Comparison of ENCODE assay signal across 20 cellular contexts in the genomic region with DNA sequence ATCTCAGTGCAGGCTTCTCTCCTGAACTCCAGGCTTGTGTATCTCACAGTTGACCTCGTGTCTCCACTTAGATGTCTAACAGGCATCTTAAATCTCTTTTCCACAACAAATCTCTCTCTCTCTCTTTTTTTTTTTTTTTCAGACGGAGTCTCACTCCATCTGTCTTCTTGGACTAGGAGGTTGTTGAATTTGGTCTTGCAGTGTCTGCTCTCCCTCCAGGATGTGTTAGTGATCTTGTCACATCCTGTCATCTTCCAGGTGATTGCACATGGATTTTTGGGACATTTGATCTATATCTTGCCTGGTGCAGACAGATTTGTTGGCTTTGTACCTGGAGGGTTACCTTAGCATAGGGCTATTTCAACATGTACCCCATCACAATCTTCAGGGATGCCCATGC. TPM values are rescaled to one million over a fixed set of nuclear protein-coding genes. Genes with fewer than 3 reads are reported as not detected.
DNase-seq lines count a peak whose midpoint lies in the region; ATAC-seq and TF ChIP-seq lines count a peak whose summit lies in the region.
"Had no signal": no experiment of that assay in that cellular context is flagged by ENCODE, and none has a peak within 500 bp of the region (broad histone marks: within the 10 kb centered on the region; RNA-seq: fewer than 3 reads in every experiment).

No MANE protein-coding gene starts in this region.

- no peak for ATAC-seq in sciatic nerve
- ATAC-seq: GM12878 had no signal

- H3K36me3 ChIP-seq in neural cell (ENCODE audit: insufficient read depth, low read length), result no peaks in the 10 kb centered on the region
- H3K36me3 ChIP-seq: BE2C, BLaER1 had no signal

- H3K27me3 ChIP-seq in neural cell (ENCODE audit: insufficient read depth, low read depth, low read length), result no peaks in the 10 kb centered on the region
- H3K27me3 ChIP-seq: BE2C, BLaER1 had no signal

- no peaks in the 10 kb centered on the region for H3K9me2 ChIP-seq in neural cell (ENCODE audit: insufficient read depth, low read length)

- TF ChIP-seq RAD21 in neural cell (conservative IDR thresholded peaks at IDR 0.05), result no peak

- no peak overlapping the region for H3K9ac ChIP-seq in neural cell (ENCODE audit: low read length)
- H3K9ac ChIP-seq: BLaER1 had no signal

- intact Hi-C loops in sciatic nerve (cut with DNase I), result no loop called here

- in situ Hi-C loops in G401 (cut with HindIII; ENCODE audit: low sequenced_read_pairs), result no loop called here

- peak overlapping the region; percentile 43 for H3K4me3 ChIP-seq in neural cell (ENCODE audit: low read length)
- H3K4me3 ChIP-seq: BLaER1, GM12878 had no signal

- no peak overlapping the region for H2AFZ ChIP-seq in neural cell (ENCODE audit: low read depth, low read length)

- DNase-seq in G401 (ENCODE audit: low spot score), result peak; percentile 63
- DNase-seq in cerebellar cortex (ENCODE audit: low spot score), result peak; percentile 60
- DNase-seq in DMS114 treated with DMSO at 0.1 percent for 48 hours (lab: John Stamatoyannopoulos, UW; ENCODE audit: unreplicated experiment), result no peak
- no peak for DNase-seq in sciatic nerve (ENCODE audit: low spot score)
- DNase-seq: 8988T; ACHN; BE2C; CD4-positive, alpha-beta memory T cell; CD4-positive, CD25-positive, alpha-beta regulatory T cell; CD8-positive, alpha-beta memory T cell; COR-L47; DMS 273 treated with DMSO at 0.1 percent for 48 hours; DMS79 treated with DMSO at 0.1 percent for 48 hours; GDM1 had no signal

- no peaks in the 10 kb centered on the region for H3K79me2 ChIP-seq in neural cell (replicated peaks; ENCODE audit: insufficient read depth, low read length)

- no peak for TF ChIP-seq EP300 in neural cell (conservative IDR thresholded peaks at IDR 0.05; ENCODE audit: poor library complexity, severe bottlenecking)

- H3K9me3 ChIP-seq in neural cell (ENCODE audit: low read length), result no peaks in the 10 kb centered on the region
- H3K9me3 ChIP-seq: BE2C, BLaER1 had no signal

- no peaks in the 10 kb centered on the region for H4K20me1 ChIP-seq in neural cell (ENCODE audit: insufficient read depth)
- H4K20me1 ChIP-seq: BLaER1 had no signal

- H3F3A ChIP-seq in neural cell (ENCODE audit: insufficient read depth, low read length, poor library complexity, severe bottlenecking), result no peaks in the 10 kb centered on the region

- H3K27ac ChIP-seq in neural cell (ENCODE audit: low read length), result no peak overlapping the region
- H3K27ac ChIP-seq: BLaER1 had no signal

- no peak overlapping the region for H3K4me2 ChIP-seq in neural cell (ENCODE audit: low read length)
- H3K4me2 ChIP-seq: BLaER1 had no signal

- TF ChIP-seq CTCF in neural cell (IDR thresholded peaks at IDR 0.05; ENCODE audit: poor library complexity, severe bottlenecking), result no peak

TF ChIP-seq in neural cell, 6 proteins besides CTCF, POLR2A, EP300 and RAD21:
- TF ChIP-seq POLR2AphosphoS5 (IDR thresholded peaks at IDR 0.05) (no peak), TAF1 (IDR thresholded peaks at IDR 0.05; ENCODE audit: low read depth) (no peak), MXI1 (conservative IDR thresholded peaks at IDR 0.05; ENCODE audit: poor library complexity, severe bottlenecking) (no peak), EZH2 (IDR thresholded peaks at IDR 0.05; ENCODE audit: borderline replicate concordance, insufficient read depth, low read length, poor library complexity, severe bottlenecking) (no peak), SMC3 (conservative IDR thresholded peaks at IDR 0.05; ENCODE audit: poor library complexity) (no peak)
- TF ChIP-seq, protein P1, sequence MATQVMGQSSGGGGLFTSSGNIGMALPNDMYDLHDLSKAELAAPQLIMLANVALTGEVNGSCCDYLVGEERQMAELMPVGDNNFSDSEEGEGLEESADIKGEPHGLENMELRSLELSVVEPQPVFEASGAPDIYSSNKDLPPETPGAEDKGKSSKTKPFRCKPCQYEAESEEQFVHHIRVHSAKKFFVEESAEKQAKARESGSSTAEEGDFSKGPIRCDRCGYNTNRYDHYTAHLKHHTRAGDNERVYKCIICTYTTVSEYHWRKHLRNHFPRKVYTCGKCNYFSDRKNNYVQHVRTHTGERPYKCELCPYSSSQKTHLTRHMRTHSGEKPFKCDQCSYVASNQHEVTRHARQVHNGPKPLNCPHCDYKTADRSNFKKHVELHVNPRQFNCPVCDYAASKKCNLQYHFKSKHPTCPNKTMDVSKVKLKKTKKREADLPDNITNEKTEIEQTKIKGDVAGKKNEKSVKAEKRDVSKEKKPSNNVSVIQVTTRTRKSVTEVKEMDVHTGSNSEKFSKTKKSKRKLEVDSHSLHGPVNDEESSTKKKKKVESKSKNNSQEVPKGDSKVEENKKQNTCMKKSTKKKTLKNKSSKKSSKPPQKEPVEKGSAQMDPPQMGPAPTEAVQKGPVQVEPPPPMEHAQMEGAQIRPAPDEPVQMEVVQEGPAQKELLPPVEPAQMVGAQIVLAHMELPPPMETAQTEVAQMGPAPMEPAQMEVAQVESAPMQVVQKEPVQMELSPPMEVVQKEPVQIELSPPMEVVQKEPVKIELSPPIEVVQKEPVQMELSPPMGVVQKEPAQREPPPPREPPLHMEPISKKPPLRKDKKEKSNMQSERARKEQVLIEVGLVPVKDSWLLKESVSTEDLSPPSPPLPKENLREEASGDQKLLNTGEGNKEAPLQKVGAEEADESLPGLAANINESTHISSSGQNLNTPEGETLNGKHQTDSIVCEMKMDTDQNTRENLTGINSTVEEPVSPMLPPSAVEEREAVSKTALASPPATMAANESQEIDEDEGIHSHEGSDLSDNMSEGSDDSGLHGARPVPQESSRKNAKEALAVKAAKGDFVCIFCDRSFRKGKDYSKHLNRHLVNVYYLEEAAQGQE (IDR thresholded peaks at IDR 0.05; ENCODE audit: borderline replicate concordance), result no peak

RNA-seq across cellular contexts. Expression of a gene that starts 26.5 kb away (rescaled TPM):
- total RNA-seq in G401 (2014; rRNA removed; shearing (Covaris generic)), result not detected in 2 replicates
- polyA plus RNA-seq in neural cell, result not detected in 2 replicates
- polyA minus RNA-seq in neural cell, result not detected in 2 replicates
- not detected for total RNA-seq in sciatic nerve
- total RNA-seq: A673; CD4-positive, alpha-beta memory T cell; CD4-positive, CD25-positive, alpha-beta regulatory T cell; CD8-positive, alpha-beta memory T cell; GM12878 had no signal
- polyA plus RNA-seq: AG04450; CD14-positive monocyte; CD4-positive, alpha-beta memory T cell; CD4-positive, CD25-positive, alpha-beta regulatory T cell; CD8-positive, alpha-beta memory T cell; GM12878 had no signal

Comparison
In these comparisons a context has a peak if more than half of its experiments do, and no peak if none do; other contexts are left out.
1. DNase-seq: peak in G401 (single experiment) and cerebellar cortex (single experiment); none in DMS114 treated with DMSO at 0.1 percent for 48 hours (single experiment) and sciatic nerve (single experiment).